ENCODE assay signal across 18 cellular contexts in the genomic region with DNA sequence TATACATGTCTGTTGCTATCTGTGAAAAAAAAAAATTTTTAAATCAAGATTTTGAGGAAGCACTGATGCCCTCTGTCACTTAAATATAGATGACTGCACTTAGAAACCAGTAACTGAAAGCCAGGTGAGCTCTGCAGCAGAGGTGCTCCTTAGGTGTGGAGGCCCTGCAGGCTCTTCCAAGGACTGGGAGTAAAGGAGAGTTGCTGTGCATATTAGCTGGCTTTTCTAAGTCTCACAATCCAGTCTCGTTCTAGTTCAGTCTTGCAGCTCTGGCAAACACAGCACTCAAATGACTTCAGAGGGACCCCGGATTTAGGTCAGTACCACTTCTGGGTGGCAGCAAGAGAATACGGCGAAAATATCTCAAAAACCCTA.
DNase-seq lines count a peak whose midpoint lies in the region; ATAC-seq and TF ChIP-seq lines count a peak whose summit lies in the region.
"Had no signal": no experiment of that assay in that cellular context is flagged by ENCODE, and none has a peak within 500 bp of the region (broad histone marks: within the 10 kb centered on the region; RNA-seq: fewer than 3 reads in every experiment).

No MANE protein-coding gene starts in this region.

- DNase-seq in DMS 273 (lab: John Stamatoyannopoulos, UW; ENCODE audit: unreplicated experiment) (peak; percentile 19), DMS 273 treated with DMSO at 0.1 percent for 48 hours (lab: John Stamatoyannopoulos, UW) (no peak), T-helper 17 cell (no peak), glutamatergic neuron (no peak), retina (peak; percentile 34), body of pancreas (no peak)
- DNase-seq in activated naive CD8-positive, alpha-beta T cell treated with anti-CD3 and anti-CD28 coated beads, Interleukin-2, amount 50 U/mL, for 24 hours = no peak
- DNase-seq: activated effector memory CD4-positive, alpha-beta T cell treated with Interleukin-2 at 50 U/mL for 16 hours; NCI-H2107; Peyer's patch; stimulated activated naive CD4-positive, alpha-beta T cell; SW 1271; upper lobe of left lung had no signal

- no peak overlapping the region for H3K4me3 Mint-ChIP-seq in T-helper 17 cell
- peak overlapping the region; percentile 82 for H3K4me3 Mint-ChIP-seq in glutamatergic neuron (ENCODE audit: unreplicated experiment)
- no peak overlapping the region for H3K4me3 Mint-ChIP-seq in activated naive CD8-positive, alpha-beta T cell treated with anti-CD3 and anti-CD28 coated beads, Interleukin-2, amount 50 U/mL, for 24 hours
- H3K4me3 Mint-ChIP-seq: dendritic cell treated with granulocyte-macrophage colony-stimulating factor and Interleukin-4, amounts not matched to agents 40 ng/mL and 50 ng/mL, for 4 days had no signal

- intact Hi-C loops in body of pancreas (cut with DNase I) = no loop called here

- ATAC-seq in T-helper 17 cell (no peak), HG03565 (IDR thresholded peaks at IDR 0.05; ENCODE audit: unreplicated experiment) (no peak), body of pancreas (no peak)
- no peak for ATAC-seq in activated naive CD8-positive, alpha-beta T cell treated with anti-CD3 and anti-CD28 coated beads, Interleukin-2, amount 50 U/mL, for 24 hours

- 77 to 87% methylated on average over 4 of the region's 4 CpGs for WGBS in body of pancreas, 2 donors

- peak overlapping the region; percentile 83 for H3K27ac Mint-ChIP-seq in T-helper 17 cell
- H3K27ac Mint-ChIP-seq in glutamatergic neuron (ENCODE audit: unreplicated experiment) = peak overlapping the region; percentile 98
- no peak overlapping the region for H3K27ac Mint-ChIP-seq in activated naive CD8-positive, alpha-beta T cell treated with anti-CD3 and anti-CD28 coated beads, Interleukin-2, amount 50 U/mL, for 24 hours
- H3K27ac Mint-ChIP-seq: dendritic cell treated with granulocyte-macrophage colony-stimulating factor and Interleukin-4, amounts not matched to agents 40 ng/mL and 50 ng/mL, for 4 days had no signal

- no peak overlapping the region for H3K27ac ChIP-seq in body of pancreas
- H3K27ac ChIP-seq: 22Rv1; BLaER1 treated with 17β-estradiol and CSF1 and Interleukin-3, amounts not matched to agents 10 nM and 100 nM; Peyer's patch; prostate gland; upper lobe of left lung had no signal

- no peak for TF ChIP-seq CTCF in glutamatergic neuron (IDR thresholded peaks at IDR 0.05; ENCODE audit: partially characterized antibody, unreplicated experiment)
- no peak for TF ChIP-seq CTCF in body of pancreas (IDR thresholded peaks at IDR 0.05)

- peaks cover 0 to 3% of the 10 kb centered on the region in 2 donors for H3K36me3 ChIP-seq in body of pancreas (replicated peaks in 1 of 2; ENCODE audit: insufficient read depth in 1 of 2, low read depth in 2 of 2)
- H3K36me3 ChIP-seq: prostate gland had no signal

- H3K9me3 Mint-ChIP-seq in glutamatergic neuron (ENCODE audit: unreplicated experiment) = peaks cover 7% of the 10 kb centered on the region
- no peaks in the 10 kb centered on the region for H3K9me3 Mint-ChIP-seq in activated naive CD8-positive, alpha-beta T cell treated with anti-CD3 and anti-CD28 coated beads, Interleukin-2, amount 50 U/mL, for 24 hours
- H3K9me3 Mint-ChIP-seq: dendritic cell treated with granulocyte-macrophage colony-stimulating factor and Interleukin-4, amounts not matched to agents 40 ng/mL and 50 ng/mL, for 4 days had no signal

- no peak for TF ChIP-seq POLR2A in body of pancreas (IDR thresholded peaks at IDR 0.05)

- H3K27me3 Mint-ChIP-seq in T-helper 17 cell (no peaks in the 10 kb centered on the region), glutamatergic neuron (ENCODE audit: unreplicated experiment) (peaks cover 6% of the 10 kb centered on the region)
- no peaks in the 10 kb centered on the region for H3K27me3 Mint-ChIP-seq in activated naive CD8-positive, alpha-beta T cell treated with anti-CD3 and anti-CD28 coated beads, Interleukin-2, amount 50 U/mL, for 24 hours
- H3K27me3 Mint-ChIP-seq: dendritic cell treated with granulocyte-macrophage colony-stimulating factor and Interleukin-4, amounts not matched to agents 40 ng/mL and 50 ng/mL, for 4 days had no signal

- H3K9me3 ChIP-seq in T-helper 17 cell (ENCODE audit: control insufficient read depth, low read length, poor library complexity, severe bottlenecking) (no peaks in the 10 kb centered on the region), body of pancreas (no peaks in the 10 kb centered on the region)
- H3K9me3 ChIP-seq: BLaER1 treated with 17β-estradiol and CSF1 and Interleukin-3, amounts not matched to agents 10 nM and 100 nM; Peyer's patch; prostate gland; upper lobe of left lung had no signal

- H3K4me1 ChIP-seq in body of pancreas = peaks cover 4% of the 10 kb centered on the region
- H3K4me1 ChIP-seq: BLaER1 treated with 17β-estradiol and CSF1 and Interleukin-3, amounts not matched to agents 10 nM and 100 nM; Peyer's patch; prostate gland had no signal

- H3K27me3 ChIP-seq in body of pancreas = no peaks in the 10 kb centered on the region
- H3K27me3 ChIP-seq: BLaER1 treated with 17β-estradiol and CSF1 and Interleukin-3, amounts not matched to agents 10 nM and 100 nM; Peyer's patch; upper lobe of left lung had no signal

- peaks cover 33% of the 10 kb centered on the region for H3K4me1 Mint-ChIP-seq in T-helper 17 cell
- peaks cover 41% of the 10 kb centered on the region for H3K4me1 Mint-ChIP-seq in glutamatergic neuron (ENCODE audit: low read depth, unreplicated experiment)
- peaks cover 22% of the 10 kb centered on the region for H3K4me1 Mint-ChIP-seq in activated naive CD8-positive, alpha-beta T cell treated with anti-CD3 and anti-CD28 coated beads, Interleukin-2, amount 50 U/mL, for 24 hours

- no peak overlapping the region for H3K4me3 ChIP-seq in body of pancreas
- H3K4me3 ChIP-seq: BLaER1 treated with 17β-estradiol and CSF1 and Interleukin-3, amounts not matched to agents 10 nM and 100 nM; Peyer's patch; prostate gland; upper lobe of left lung had no signal

- H3K36me3 Mint-ChIP-seq in T-helper 17 cell (ENCODE audit: low read depth) (peaks cover 3% of the 10 kb centered on the region), glutamatergic neuron (ENCODE audit: unreplicated experiment) (no peaks in the 10 kb centered on the region)
- H3K36me3 Mint-ChIP-seq in activated naive CD8-positive, alpha-beta T cell treated with anti-CD3 and anti-CD28 coated beads, Interleukin-2, amount 50 U/mL, for 24 hours (ENCODE audit: low read depth) = peaks cover 3% of the 10 kb centered on the region

Comparison
In these comparisons a context has a peak if more than half of its experiments do, and no peak if none do; other contexts are left out.
1. DNase-seq: peak in DMS 273 (single experiment) and retina (single experiment); none in DMS 273 treated with DMSO at 0.1 percent for 48 hours (single experiment), T-helper 17 cell (0 of 3), glutamatergic neuron (single experiment), activated naive CD8-positive, alpha-beta T cell treated with anti-CD3 and anti-CD28 coated beads, Interleukin-2, amount 50 U/mL, for 24 hours (single experiment) and body of pancreas (0 of 4).